ENCODE assay signal across 21 cellular contexts in the genomic region with DNA sequence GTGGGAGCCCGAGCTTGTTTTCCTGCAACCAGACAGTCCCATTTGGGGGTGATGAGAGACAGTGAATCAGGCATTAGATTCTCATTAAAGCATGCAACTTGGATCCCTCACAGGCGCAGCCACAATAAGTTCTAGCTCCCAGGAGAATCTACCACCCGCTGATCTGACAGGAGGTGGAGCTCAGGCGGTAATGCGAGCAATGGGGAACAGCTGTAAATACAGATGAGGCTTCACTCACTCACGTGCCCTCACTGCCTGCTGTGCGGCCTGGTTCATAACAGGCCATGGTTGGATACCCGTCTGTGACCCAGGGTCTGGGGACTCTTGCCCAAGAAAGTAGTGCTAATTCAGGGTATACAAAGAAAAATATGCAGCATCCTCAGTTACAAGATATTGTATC.
DNase-seq lines count a peak whose midpoint lies in the region; TF ChIP-seq lines count a peak whose summit lies in the region.
"Had no signal": no experiment of that assay in that cellular context is flagged by ENCODE, and none has a peak within 500 bp of the region (broad histone marks: within the 10 kb centered on the region; RNA-seq: fewer than 3 reads in every experiment).

No MANE protein-coding gene starts in this region.

- H2AK5ac ChIP-seq in mesendoderm (ENCODE audit: low read length), result no peak overlapping the region

- H2BK15ac ChIP-seq in mesendoderm (replicated peaks; ENCODE audit: low read depth), result no peak overlapping the region

- H3K4me2 ChIP-seq in mesendoderm (ENCODE audit: low read length) (no peak overlapping the region), mammary epithelial cell (ENCODE audit: insufficient read depth, low read depth, low read length) (no peak overlapping the region)
- H3K4me2 ChIP-seq: BLaER1 had no signal

- H3K23ac ChIP-seq in mesendoderm (ENCODE audit: low read length), result no peak overlapping the region

- no peaks in the 10 kb centered on the region for H3K36me3 ChIP-seq in mesendoderm (ENCODE audit: control insufficient read depth, insufficient read depth, low read length)
- H3K36me3 ChIP-seq in mammary epithelial cell (ENCODE audit: insufficient read depth, low read length), result no peaks in the 10 kb centered on the region
- H3K36me3 ChIP-seq: BLaER1 had no signal

- peak; percentile 4 for DNase-seq in NCI-H82 (lab: John Stamatoyannopoulos, UW)
- DNase-seq in NCI-H82 treated with DMSO at 0.1 percent for 48 hours (lab: John Stamatoyannopoulos, UW; ENCODE audit: unreplicated experiment), result no peak
- DNase-seq in choroid plexus epithelial cell (ENCODE audit: low read depth), result peak; percentile 79
- peak; percentile 28 for DNase-seq in mesendoderm
- no peak for DNase-seq in mammary epithelial cell
- no peak for DNase-seq in GM10266 (ENCODE audit: extremely low spot score)
- DNase-seq in central memory CD4-positive, alpha-beta T cell, result no peak
- DNase-seq in NCI-H2196 (lab: John Stamatoyannopoulos, UW; ENCODE audit: unreplicated experiment), result no peak
- DNase-seq: 8988T; CD8-positive, alpha-beta T cell; DMS79; NCI-H1417 treated with DMSO at 0.1 percent for 48 hours; NCI-H2029; NCI-H2227 treated with DMSO at 0.1 percent for 48 hours; NCI-H524 treated with DMSO at 0.1 percent for 48 hours; NK-92 treated with Interleukin-12 subunit alpha and Interleukin-12 subunit beta, amount 100 ng/mL, for 24 hours; OCI-M1; RPMI8226 had no signal

- H3K18ac ChIP-seq in mesendoderm (ENCODE audit: low read length), result no peak overlapping the region

- H3K9me3 ChIP-seq in mammary epithelial cell (replicated peaks; ENCODE audit: insufficient read depth, low read length), result peaks cover 3% of the 10 kb centered on the region
- H3K9me3 ChIP-seq: BLaER1 had no signal

- no peak overlapping the region for H3K27ac ChIP-seq in mesendoderm (ENCODE audit: low read depth, low read length)
- no peak overlapping the region for H3K27ac ChIP-seq in mammary epithelial cell (ENCODE audit: insufficient read depth, low read depth, low read length)
- H3K27ac ChIP-seq: BLaER1 had no signal

- H2BK5ac ChIP-seq in mesendoderm (ENCODE audit: low read length), result no peak overlapping the region

- dilution Hi-C loops in mammary epithelial cell (cut with HindIII; ENCODE audit: low sequenced_read_pairs), result no loop called here

- H2AFZ ChIP-seq in mammary epithelial cell (ENCODE audit: low read depth, low read length), result no peak overlapping the region

- H3K27me3 ChIP-seq in mesendoderm (ENCODE audit: insufficient read depth, low read length, poor library complexity) (no peaks in the 10 kb centered on the region), mammary epithelial cell (ENCODE audit: insufficient read depth, low read length) (no peaks in the 10 kb centered on the region)
- H3K27me3 ChIP-seq: BLaER1 had no signal

- TF ChIP-seq CTCF in choroid plexus epithelial cell (conservative IDR thresholded peaks at IDR 0.05; ENCODE audit: low read depth, low read length) (no peak), mammary epithelial cell (conservative IDR thresholded peaks at IDR 0.05 in 1 of 2, IDR thresholded peaks at IDR 0.05 in 1 of 2; ENCODE audit: extremely low read depth in 1 of 2, insufficient read depth in 1 of 2, low read depth in 1 of 2, low read length in 2 of 2) (no peak), GM10266 (IDR thresholded peaks at IDR 0.05; ENCODE audit: control insufficient read depth, insufficient read depth, low read depth, missing control alignments) (no peak)

- no peak overlapping the region for H4K8ac ChIP-seq in mesendoderm (ENCODE audit: low read depth, low read length)

- no peaks in the 10 kb centered on the region for H3K79me1 ChIP-seq in mesendoderm (ENCODE audit: low read length)

- no CpG with 5 or more reads among the region's 8 CpGs for WGBS in mesendoderm (ENCODE audit: extremely low coverage, insufficient coverage, low lambda C conversion rate)
- 71% methylated on average over 5 of the region's 8 CpGs for WGBS in mammary epithelial cell (ENCODE audit: low coverage, missing lambda C conversion rate)

- H3K4ac ChIP-seq in mesendoderm (ENCODE audit: low read depth, low read length), result no peak overlapping the region

- CTCF ChIA-PET in mammary epithelial cell (lab: Charles Lee; ENCODE audit: low non-redundant PET), result no interaction called here

- BruUV-seq in mammary epithelial cell (replicated peaks; lab: Mats Ljungman, UMichigan), result no TSS peak

- H3K4me3 ChIP-seq in choroid plexus epithelial cell (ENCODE audit: low read depth, low read length) (no peak overlapping the region), mesendoderm (ENCODE audit: low read length) (no peak overlapping the region), mammary epithelial cell (replicated peaks in 1 of 3; ENCODE audit: insufficient read depth in 1 of 3, low read depth in 2 of 3, low read length in 3 of 3) (no peak overlapping the region)
- H3K4me3 ChIP-seq: BLaER1, GM12878, K562 had no signal

- H3K56ac ChIP-seq in mesendoderm (ENCODE audit: low read length), result no peak overlapping the region

- intact Hi-C loops in mammary epithelial cell (cut with micrococcal nuclease), result no loop called here

- H3K79me2 ChIP-seq in mesendoderm (ENCODE audit: control insufficient read depth, insufficient read depth, low read length) (no peaks in the 10 kb centered on the region), mammary epithelial cell (ENCODE audit: insufficient read depth, low read length) (no peaks in the 10 kb centered on the region)

- no peak overlapping the region for H4K5ac ChIP-seq in mesendoderm (ENCODE audit: low read length)

- H3K4me1 ChIP-seq in mesendoderm (ENCODE audit: control insufficient read depth, low read depth, low read length) (no peaks in the 10 kb centered on the region), mammary epithelial cell (ENCODE audit: insufficient read depth, low read length) (no peaks in the 10 kb centered on the region)
- H3K4me1 ChIP-seq: BLaER1 had no signal

- in situ Hi-C loops in mammary epithelial cell (cut with MboI; ENCODE audit: low sequenced_read_pairs in 2 of 2), result no loop called here

- H3K9ac ChIP-seq in mesendoderm (ENCODE audit: low read length) (no peak overlapping the region), mammary epithelial cell (ENCODE audit: insufficient read depth, low read length) (no peak overlapping the region)
- H3K9ac ChIP-seq: BLaER1 had no signal

- no peak overlapping the region for H2BK120ac ChIP-seq in mesendoderm (ENCODE audit: low read depth, low read length)

- no peaks in the 10 kb centered on the region for H4K20me1 ChIP-seq in mammary epithelial cell (ENCODE audit: insufficient read depth, low read length)
- H4K20me1 ChIP-seq: BLaER1 had no signal

Comparison
In these comparisons a context has a peak if more than half of its experiments do, and no peak if none do; other contexts are left out.
1. DNase-seq: peak in NCI-H82 (single experiment), choroid plexus epithelial cell (single experiment) and mesendoderm (single experiment); none in NCI-H82 treated with DMSO at 0.1 percent for 48 hours (single experiment), mammary epithelial cell (single experiment), GM10266 (single experiment), central memory CD4-positive, alpha-beta T cell (single experiment) and NCI-H2196 (single experiment).